Comparison of ENCODE assay signal across 9 cellular contexts in genomic region chr11:111427471-111427912, GRCh38. TPM values are rescaled to one million over a fixed set of nuclear protein-coding genes. Genes with fewer than 3 reads are reported as not detected.
DNase-seq lines count a peak whose midpoint lies in the region; ATAC-seq and TF ChIP-seq lines count a peak whose summit lies in the region.
"Had no signal": no experiment of that assay in that cellular context is flagged by ENCODE, and none has a peak within 500 bp of the region (broad histone marks: within the 10 kb centered on the region; RNA-seq: fewer than 3 reads in every experiment).

No MANE protein-coding gene starts in this region.

- H3K9ac ChIP-seq in OCI-LY1 (ENCODE audit: low read length): peak overlapping the region; percentile 63

- no peaks in the 10 kb centered on the region for H4K20me1 ChIP-seq in OCI-LY1 (ENCODE audit: insufficient read depth, low read length)
- no peaks in the 10 kb centered on the region for H4K20me1 ChIP-seq in hepatocyte (ENCODE audit: insufficient read depth, poor library complexity, severe bottlenecking)

- DNase-seq in DMS153 treated with DMSO at 0.1 percent for 48 hours (lab: John Stamatoyannopoulos, UW; ENCODE audit: unreplicated experiment) (peak; percentile 95), NCI-H1436 treated with DMSO at 0.1 percent for 48 hours (lab: John Stamatoyannopoulos, UW) (peak; percentile 54), hepatocyte (ENCODE audit: low spot score) (peak; percentile 44)
- no peak for DNase-seq in stimulated activated naive CD8-positive, alpha-beta T cell treated with anti-CD3 and anti-CD28 coated beads, Interleukin-15, amount 100 ng/mL, for 72 hours
- no peak for DNase-seq in stimulated activated CD4-positive, alpha-beta T cell treated with anti-CD3 and anti-CD28 coated beads, Interleukin-2, amount 100 ng/mL, for 48 hours
- DNase-seq: CD4-positive, alpha-beta memory T cell had no signal

- H3K27ac Mint-ChIP-seq in stimulated activated naive CD8-positive, alpha-beta T cell treated with anti-CD3 and anti-CD28 coated beads, Interleukin-15, amount 100 ng/mL, for 72 hours: no peak overlapping the region

- peak overlapping the region; percentile 93 for H3K27ac ChIP-seq in OCI-LY1 (ENCODE audit: low read depth, low read length, poor library complexity, severe bottlenecking)
- no peak overlapping the region for H3K27ac ChIP-seq in hepatocyte

- H3K4me3 Mint-ChIP-seq in stimulated activated naive CD8-positive, alpha-beta T cell treated with anti-CD3 and anti-CD28 coated beads, Interleukin-15, amount 100 ng/mL, for 72 hours: no peak overlapping the region
- H3K4me3 Mint-ChIP-seq: CD4-positive, alpha-beta memory T cell had no signal

- H3K4me1 ChIP-seq in OCI-LY1 (ENCODE audit: insufficient read depth, low read length, severe bottlenecking) (peaks cover 85% of the 10 kb centered on the region), hepatocyte (ENCODE audit: insufficient read depth) (no peaks in the 10 kb centered on the region)

- 41% methylated on average over 4 of the region's 4 CpGs for WGBS in hepatocyte (ENCODE audit: low lambda C conversion rate, missing lambda C conversion rate)

- H3K4me2 ChIP-seq in OCI-LY1 (ENCODE audit: low read length) (peak overlapping the region; percentile 47), hepatocyte (no peak overlapping the region)

- no peak for TF ChIP-seq CTCF in OCI-LY1 (IDR thresholded peaks at IDR 0.05; ENCODE audit: low read length)
- no peak for TF ChIP-seq CTCF in hepatocyte (IDR thresholded peaks at IDR 0.05; ENCODE audit: poor library complexity)

- ATAC-seq in HG03378 (IDR thresholded peaks at IDR 0.05; ENCODE audit: unreplicated experiment) (no peak), GM19328 (IDR thresholded peaks at IDR 0.05; ENCODE audit: unreplicated experiment) (no peak)
- ATAC-seq in stimulated activated naive CD8-positive, alpha-beta T cell treated with anti-CD3 and anti-CD28 coated beads, Interleukin-15, amount 100 ng/mL, for 72 hours: no peak

- no peaks in the 10 kb centered on the region for H3K9me3 Mint-ChIP-seq in stimulated activated naive CD8-positive, alpha-beta T cell treated with anti-CD3 and anti-CD28 coated beads, Interleukin-15, amount 100 ng/mL, for 72 hours
- H3K9me3 Mint-ChIP-seq: CD4-positive, alpha-beta memory T cell had no signal

- H3K36me3 ChIP-seq in OCI-LY1 (ENCODE audit: insufficient read depth, low read length) (no peaks in the 10 kb centered on the region), hepatocyte (replicated peaks; ENCODE audit: insufficient read depth, low read depth) (no peaks in the 10 kb centered on the region)

- H3K27me3 ChIP-seq in OCI-LY1 (ENCODE audit: insufficient read depth, low read length) (no peaks in the 10 kb centered on the region), hepatocyte (no peaks in the 10 kb centered on the region)

- no peaks in the 10 kb centered on the region for H3K4me1 Mint-ChIP-seq in stimulated activated naive CD8-positive, alpha-beta T cell treated with anti-CD3 and anti-CD28 coated beads, Interleukin-15, amount 100 ng/mL, for 72 hours
- H3K4me1 Mint-ChIP-seq: CD4-positive, alpha-beta memory T cell had no signal

- H3K79me2 ChIP-seq in OCI-LY1 (ENCODE audit: insufficient read depth, low read length) (no peaks in the 10 kb centered on the region), hepatocyte (no peaks in the 10 kb centered on the region)

- H3K9me3 ChIP-seq in OCI-LY1 (ENCODE audit: low read length): no peaks in the 10 kb centered on the region
- H3K9me3 ChIP-seq in hepatocyte (ENCODE audit: low read depth): no peaks in the 10 kb centered on the region

- H2AFZ ChIP-seq in OCI-LY1 (ENCODE audit: low read length): no peak overlapping the region
- H2AFZ ChIP-seq in hepatocyte: no peak overlapping the region

- peak overlapping the region; percentile 22 for H3K4me3 ChIP-seq in OCI-LY1 (ENCODE audit: low read depth, low read length, poor library complexity, severe bottlenecking)
- no peak overlapping the region for H3K4me3 ChIP-seq in hepatocyte

- no peaks in the 10 kb centered on the region for H3K27me3 Mint-ChIP-seq in stimulated activated naive CD8-positive, alpha-beta T cell treated with anti-CD3 and anti-CD28 coated beads, Interleukin-15, amount 100 ng/mL, for 72 hours

- H3K9me2 ChIP-seq in OCI-LY1 (ENCODE audit: low read depth, low read length) (no peaks in the 10 kb centered on the region), hepatocyte (replicated peaks; ENCODE audit: insufficient read depth) (no peaks in the 10 kb centered on the region)

- peaks cover 4% of the 10 kb centered on the region; the same call in 1 of the 2 replicates for H3F3A ChIP-seq in OCI-LY1 (ENCODE audit: insufficient read depth, low read length)

RNA-seq across cellular contexts. Expression of gene POU2AF1, which starts 48.4 kb away (rescaled TPM):
- 0.08 and 0.23 TPM in 2 replicates for total RNA-seq in hepatocyte
- 0.06 TPM in 1 of 2 replicates, not detected in the other for polyA plus RNA-seq in hepatocyte

Comparison
In these comparisons a context has a peak if more than half of its experiments do, and no peak if none do; other contexts are left out.
1. DNase-seq: peak in DMS153 treated with DMSO at 0.1 percent for 48 hours (single experiment), NCI-H1436 treated with DMSO at 0.1 percent for 48 hours (single experiment) and hepatocyte (single experiment); none in stimulated activated naive CD8-positive, alpha-beta T cell treated with anti-CD3 and anti-CD28 coated beads, Interleukin-15, amount 100 ng/mL, for 72 hours (0 of 2) and stimulated activated CD4-positive, alpha-beta T cell treated with anti-CD3 and anti-CD28 coated beads, Interleukin-2, amount 100 ng/mL, for 48 hours (0 of 2).